In the genomic region with DNA sequence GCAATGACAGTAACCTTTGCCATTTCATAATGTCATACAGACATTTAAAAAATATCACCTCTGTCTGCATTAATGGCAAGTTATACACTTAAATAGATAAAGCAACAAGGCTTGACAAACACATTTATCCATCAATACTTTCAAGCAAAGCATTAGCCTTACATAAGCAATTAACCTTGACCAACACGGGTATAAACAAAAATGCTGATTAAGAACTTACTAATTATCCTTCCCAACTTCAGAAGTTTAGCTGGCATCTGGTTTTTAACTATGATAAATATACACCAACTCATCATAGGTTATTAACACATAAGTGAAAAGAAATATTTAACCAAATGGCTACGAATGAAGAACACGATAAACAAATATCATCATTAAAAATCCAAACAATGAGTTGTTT, we compare ENCODE assay signal across 2 cellular contexts.
TF ChIP-seq lines count a peak whose summit lies in the region.

No MANE protein-coding gene starts in this region.

TF ChIP-seq in HepG2, 621 proteins besides CTCF, POLR2A, EP300 and RAD21:
- TF ChIP-seq POGZ (CRISPR knock-in tag; IDR thresholded peaks at IDR 0.05) = no peak
- peak; percentile 40 to 71; a peak in 2 of 4 replicates for TF ChIP-seq MAFK (conservative IDR thresholded peaks at IDR 0.05 in 1 of 2, IDR thresholded peaks at IDR 0.05 in 1 of 2; ENCODE audit: low read length in 2 of 2)
- TF ChIP-seq MAFF (IDR thresholded peaks at IDR 0.05; ENCODE audit: low read depth, low read length) = peak; percentile 58
- no peak for TF ChIP-seq ZNF253 (CRISPR knock-in tag; IDR thresholded peaks at IDR 0.05; ENCODE audit: borderline replicate concordance)
- TF ChIP-seq, protein P1, sequence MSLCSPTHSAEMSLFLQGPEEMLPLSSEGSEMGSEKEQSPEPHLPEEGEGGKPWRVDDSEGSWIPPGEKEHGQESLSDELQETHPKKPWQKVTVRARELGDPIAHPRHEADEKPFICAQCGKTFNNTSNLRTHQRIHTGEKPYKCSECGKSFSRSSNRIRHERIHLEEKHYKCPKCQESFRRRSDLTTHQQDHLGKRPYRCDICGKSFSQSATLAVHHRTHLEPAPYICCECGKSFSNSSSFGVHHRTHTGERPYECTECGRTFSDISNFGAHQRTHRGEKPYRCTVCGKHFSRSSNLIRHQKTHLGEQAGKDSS (CRISPR knock-in tag; IDR thresholded peaks at IDR 0.05; ENCODE audit: borderline replicate concordance, low read depth) = no peak
- TF ChIP-seq HDAC1 (CRISPR knock-in tag; IDR thresholded peaks at IDR 0.05) = no peak

TF ChIP-seq in K562, 482 proteins besides CTCF, POLR2A, EP300 and RAD21:
- no peak for TF ChIP-seq ZFPM2 (CRISPR knock-in tag; IDR thresholded peaks at IDR 0.05)
- peak; percentile 50; the same call in 1 of the 2 replicates for TF ChIP-seq C11orf30 (IDR thresholded peaks at IDR 0.05; ENCODE audit: low read depth)
- TF ChIP-seq ZNF316 (IDR thresholded peaks at IDR 0.05) = peak; percentile 72
- TF ChIP-seq ETS2 (tag; IDR thresholded peaks at IDR 0.05; ENCODE audit: borderline replicate concordance, poor library complexity, severe bottlenecking) = no peak
